In genomic region chr22:21102659-21103267, GRCh38 we compare ENCODE assay signal across 1 cellular context.
TF ChIP-seq lines count a peak whose summit lies in the region.

No MANE protein-coding gene starts in this region.

TF ChIP-seq in K562, 482 proteins besides CTCF, POLR2A, EP300 and RAD21 (continued from another document and continues in another):
- TF ChIP-seq PRPF4 (IDR thresholded peaks at IDR 0.05; ENCODE audit: insufficient read depth, low read depth, low read length, poor library complexity, severe bottlenecking) (no peak), PBX2 (CRISPR knock-in tag; IDR thresholded peaks at IDR 0.05; ENCODE audit: low read depth) (peak; percentile 47), PBX2 (tag; conservative IDR thresholded peaks at IDR 0.05; ENCODE audit: low read depth) (no peak), ZBTB12 (CRISPR knock-in tag; IDR thresholded peaks at IDR 0.05) (no peak), RB1 (IDR thresholded peaks at IDR 0.05; ENCODE audit: low read depth) (no peak), IRF1 (CRISPR knock-in tag; IDR thresholded peaks at IDR 0.05; ENCODE audit: borderline replicate concordance) (no peak), ZKSCAN1 (IDR thresholded peaks at IDR 0.05; ENCODE audit: low read depth, low read length) (no peak), SAFB (IDR thresholded peaks at IDR 0.05; ENCODE audit: borderline replicate concordance, low read depth, low read length) (peak; percentile 74; the same call in 1 of the 2 replicates), CBX3 (IDR thresholded peaks at IDR 0.05; ENCODE audit: borderline replicate concordance in 1 of 2, low read length in 2 of 2) (peak in 1 of 2 experiments; percentile 97; a peak in 2 of 3 replicates), ELF2 (CRISPR knock-in tag; IDR thresholded peaks at IDR 0.05) (peak; percentile 73), E2F1 (CRISPR knock-in tag; IDR thresholded peaks at IDR 0.05) (peak; percentile 92), BRF1 (IDR thresholded peaks at IDR 0.05; ENCODE audit: borderline replicate concordance, extremely low read depth, insufficient read length) (no peak), GABPB2 (CRISPR knock-in tag; conservative IDR thresholded peaks at IDR 0.05) (0 out of 2 replicates have a peak, but pooled peaks have one; percentile 51), NRF1 (conservative IDR thresholded peaks at IDR 0.05 in 1 of 2, IDR thresholded peaks at IDR 0.05 in 1 of 2) (no peak), JUN (IDR thresholded peaks at IDR 0.05; ENCODE audit: borderline replicate concordance, low read depth, low read length) (peak; percentile 100), JUN (CRISPR knock-in tag; IDR thresholded peaks at IDR 0.05; ENCODE audit: borderline replicate concordance) (peak; percentile 100), MECOM (CRISPR knock-in tag; IDR thresholded peaks at IDR 0.05) (no peak; the same call in 1 of the 2 replicates), ZNF239 (CRISPR knock-in tag; IDR thresholded peaks at IDR 0.05) (peak; percentile 63), USF1 (CRISPR knock-in tag; IDR thresholded peaks at IDR 0.05) (peak; percentile 69; the same call in 1 of the 2 replicates), ZBTB33 (CRISPR knock-in tag; IDR thresholded peaks at IDR 0.05) (peak; percentile 90), PATZ1 (CRISPR knock-in tag; IDR thresholded peaks at IDR 0.05; ENCODE audit: borderline replicate concordance) (no peak), TCF7L2 (IDR thresholded peaks at IDR 0.05; ENCODE audit: low read depth, low read length) (no peak), ZNF778 (CRISPR knock-in tag; IDR thresholded peaks at IDR 0.05) (no peak), MTA1 (IDR thresholded peaks at IDR 0.05; ENCODE audit: borderline replicate concordance) (no peak), TEAD4 (IDR thresholded peaks at IDR 0.05; ENCODE audit: low read length) (peak; percentile 50), TEAD4 (CRISPR knock-in tag; IDR thresholded peaks at IDR 0.05; ENCODE audit: borderline replicate concordance) (no peak), TEAD1 (CRISPR knock-in tag; IDR thresholded peaks at IDR 0.05) (peak; percentile 45 to 93; a peak in 2 of 4 replicates), HIVEP1 (CRISPR knock-in tag; IDR thresholded peaks at IDR 0.05) (peak; percentile 10; the same call in 1 of the 2 replicates), KDM1A (IDR thresholded peaks at IDR 0.05) (peak; percentile 56 to 64; a peak in 2 of 4 replicates), PTTG1 (tag; IDR thresholded peaks at IDR 0.05; ENCODE audit: low read depth) (no peak), FOXJ3 (CRISPR knock-in tag; IDR thresholded peaks at IDR 0.05) (no peak), ZKSCAN8 (CRISPR knock-in tag; IDR thresholded peaks at IDR 0.05) (no peak), STAT6 (CRISPR knock-in tag; IDR thresholded peaks at IDR 0.05) (peak; percentile 98), SIN3B (IDR thresholded peaks at IDR 0.05; ENCODE audit: low read depth) (peak; percentile 35; the same call in 1 of the 2 replicates)
